In genomic region chr13:58773280-58773859, GRCh38 we compare ENCODE assay signal across 24 cellular contexts.
"Had no signal": no experiment of that assay in that cellular context is flagged by ENCODE, and none has a peak within 500 bp of the region (broad histone marks: within the 10 kb centered on the region; RNA-seq: fewer than 3 reads in every experiment).

No MANE protein-coding gene starts in this region.

- ATAC-seq: foreskin keratinocyte, gastroesophageal sphincter, heart left ventricle, left colon, left lobe of liver, left ventricle myocardium superior, lower lobe of right lung, mucosa of descending colon had no signal

- FAIRE-seq: colon, endothelial cell of umbilical vein, frontal cortex, islet of Langerhans, keratinocyte had no signal

- H3K4me3 Mint-ChIP-seq: mesothelial cell of epicardium, naive B cell had no signal

- H3K4me1 Mint-ChIP-seq: mesothelial cell of epicardium, naive B cell had no signal

- H3K4me1 ChIP-seq: esophagus muscularis mucosa, foreskin keratinocyte, gastroesophageal sphincter, lower lobe of right lung had no signal

- H3K27me3 Mint-ChIP-seq: naive B cell had no signal

- H3K36me3 Mint-ChIP-seq: mesothelial cell of epicardium, naive B cell had no signal

- H3K27me3 ChIP-seq: esophagus muscularis mucosa, foreskin keratinocyte, gastroesophageal sphincter, heart left ventricle had no signal

- DNase-seq: dermis blood vessel endothelial cell; dorsolateral prefrontal cortex; effector CD4-positive, alpha-beta T cell; effector memory CD4-positive, alpha-beta T cell; foreskin keratinocyte; heart left ventricle; hippocampal formation; kidney glomerular epithelial cell; left colon; left ventricle myocardium superior; lower lobe of right lung; mesenchymal stem cell; mucosa of descending colon; naive B cell had no signal

- H3K4me3 ChIP-seq: coronary artery, dorsolateral prefrontal cortex, esophagus muscularis mucosa, gastroesophageal sphincter, heart left ventricle, lower lobe of right lung, mucosa of descending colon had no signal

- H3K27ac ChIP-seq: coronary artery, dorsolateral prefrontal cortex, esophagus muscularis mucosa, foreskin keratinocyte, gastroesophageal sphincter, heart left ventricle, lower lobe of right lung had no signal

- H3K36me3 ChIP-seq: esophagus muscularis mucosa, gastroesophageal sphincter, heart left ventricle, lower lobe of right lung had no signal
